Comparison of ENCODE assay signal across 8 cellular contexts in genomic region chr6:7727951-7728854, GRCh38. TPM values are rescaled to one million over a fixed set of nuclear protein-coding genes. Genes with fewer than 3 reads are reported as not detected.
DNase-seq lines count a peak whose midpoint lies in the region; ATAC-seq, FAIRE-seq and TF ChIP-seq lines count a peak whose summit lies in the region.

No MANE protein-coding gene starts in this region.

- no peaks in the 10 kb centered on the region for H3K27me3 ChIP-seq in Panc1 (ENCODE audit: control insufficient read depth, insufficient read depth, low read length)
- H3K27me3 ChIP-seq in ectodermal cell (ENCODE audit: control insufficient read depth, insufficient read depth, low read length, poor library complexity, severe bottlenecking): peaks cover 85% of the 10 kb centered on the region
- peaks cover 10 to 48% of the 10 kb centered on the region in 2 experiments for H3K27me3 ChIP-seq in mesenchymal stem cell (ENCODE audit: control insufficient read depth in 1 of 2, insufficient read depth in 1 of 2, low read length in 2 of 2)

- no peak overlapping the region for H2AFZ ChIP-seq in mesenchymal stem cell (ENCODE audit: low read depth, low read length)

- H3K9ac ChIP-seq in mesenchymal stem cell (ENCODE audit: low read length): peak overlapping the region; percentile 68

- no peaks in the 10 kb centered on the region for H3K79me1 ChIP-seq in mesenchymal stem cell (replicated peaks; ENCODE audit: low read length, poor library complexity, severe bottlenecking)

- no peak for TF ChIP-seq POLR2A in A549 (IDR thresholded peaks at IDR 0.05; ENCODE audit: low read length)
- TF ChIP-seq POLR2A in GM12891 (IDR thresholded peaks at IDR 0.05; ENCODE audit: low read depth, low read length): no peak

- no peak overlapping the region for H4K91ac ChIP-seq in mesenchymal stem cell (ENCODE audit: low read length)

- in situ Hi-C loops in Panc1 (cut with HindIII; ENCODE audit: low pct_unique_long_range_greater_than_20kb, low sequenced_read_pairs): no loop called here

- TF ChIP-seq CTCF in A549 (IDR thresholded peaks at IDR 0.05) (no peak), Panc1 (IDR thresholded peaks at IDR 0.05) (no peak), type B pancreatic cell (conservative IDR thresholded peaks at IDR 0.05) (no peak)

- H3K27ac ChIP-seq in A549: peak overlapping the region; percentile 52 to 86
- H3K27ac ChIP-seq in Panc1 (ENCODE audit: low read length): peak overlapping the region; percentile 91
- H3K27ac ChIP-seq in ectodermal cell (ENCODE audit: insufficient read depth, low read depth, low read length, poor library complexity, severe bottlenecking): no peak overlapping the region
- no peak overlapping the region for H3K27ac ChIP-seq in mesenchymal stem cell (ENCODE audit: low read length, poor library complexity, severe bottlenecking)

- no peaks in the 10 kb centered on the region for H3K9me3 Mint-ChIP-seq in type B pancreatic cell

- H3K9me3 ChIP-seq in A549 (no peaks in the 10 kb centered on the region), Panc1 (ENCODE audit: control insufficient read depth, insufficient read depth, low read depth, low read length) (no peaks in the 10 kb centered on the region), ectodermal cell (ENCODE audit: control insufficient read depth, low read length) (no peaks in the 10 kb centered on the region), mesenchymal stem cell (ENCODE audit: control insufficient read depth, low read length) (no peaks in the 10 kb centered on the region)

- CTCF ChIA-PET in A549 (lab: Yijun Ruan, JAX): interaction anchor here (0.7 to 1.8 kb wide), 5 partner anchors 9 to 278 kb away, joined by 3 to 11 read pairs (median 4); no protein-coding TSS in a partner anchor
- CTCF ChIA-PET in Panc1 (lab: Charles Lee): interaction anchor here (0.6 to 0.7 kb wide), 2 partner anchors 192 to 275 kb away, joined by 8 to 11 read pairs; no protein-coding TSS in a partner anchor

- no peak overlapping the region for H3K14ac ChIP-seq in mesenchymal stem cell (ENCODE audit: low read length in 2 of 2)

- peaks cover 9% of the 10 kb centered on the region for H3K4me1 Mint-ChIP-seq in type B pancreatic cell (ENCODE audit: unreplicated experiment)

- no TSS peak for BruUV-seq in Panc1 (replicated peaks; lab: Mats Ljungman, UMichigan)

- H2BK15ac ChIP-seq in mesenchymal stem cell (ENCODE audit: low read depth, poor library complexity, severe bottlenecking): no peak overlapping the region

- no peak overlapping the region for H2BK5ac ChIP-seq in mesenchymal stem cell (ENCODE audit: low read depth, low read length, poor library complexity, severe bottlenecking)

- H3K4me2 ChIP-seq in A549 (peak overlapping the region; percentile 85), mesenchymal stem cell (ENCODE audit: low read length, poor library complexity, severe bottlenecking) (peak overlapping the region; percentile 99)

- intact Hi-C loops in Panc1 (cut with micrococcal nuclease; ENCODE audit: unreplicated experiment): loop anchor here (5.0 to 10.0 kb wide), 4 partner anchors 147 to 444 kb away; partner anchors contain the start of gene TXNDC5

- no peak overlapping the region for H2BK120ac ChIP-seq in mesenchymal stem cell (ENCODE audit: low read depth, low read length)

- H3K36me3 Mint-ChIP-seq in type B pancreatic cell: no peaks in the 10 kb centered on the region

- H3K4me3 ChIP-seq in A549: peak overlapping the region; percentile 56
- H3K4me3 ChIP-seq in Panc1 (ENCODE audit: low read depth in 2 of 2, low read length in 2 of 2): peak overlapping the region; percentile 61 to 85
- H3K4me3 ChIP-seq in ectodermal cell (ENCODE audit: insufficient read depth, low read depth, low read length): peak overlapping the region; percentile 42
- peak overlapping the region; percentile 22 to 78 for H3K4me3 ChIP-seq in mesenchymal stem cell (ENCODE audit: insufficient read depth in 1 of 2, low read depth in 1 of 2, low read length in 2 of 2)

- TF ChIP-seq RAD21 in A549 (conservative IDR thresholded peaks at IDR 0.05 in 1 of 2, IDR thresholded peaks at IDR 0.05 in 1 of 2): no peak

- H2AK5ac ChIP-seq in mesenchymal stem cell (ENCODE audit: low read length, severe bottlenecking): no peak overlapping the region

- WGBS in A549 (ENCODE audit: missing lambda C conversion rate): 12% methylated on average over 32 of the region's 45 CpGs
- 2% methylated on average over 45 of the region's 45 CpGs for WGBS in ectodermal cell, 2 experiments
- 2% methylated on average over 37 of the region's 45 CpGs for WGBS in mesenchymal stem cell

- no peak overlapping the region for H4K8ac ChIP-seq in mesenchymal stem cell (ENCODE audit: low read length)

- DNase-seq in A549 (ENCODE audit: low read depth in 1 of 2, low spot score in 1 of 2) (peak; percentile 34 to 45), GM12891 (ENCODE audit: insufficient read length, low spot score) (peak; percentile 25), Panc1 (ENCODE audit: low read depth, low spot score) (peak; percentile 54), mesenchymal stem cell (peak; percentile 46), type B pancreatic cell (ENCODE audit: extremely low spot score, unreplicated experiment) (no peak), epidermal melanocyte (ENCODE audit: insufficient read length, low spot score) (no peak)
- DNase-seq in activated effector memory CD4-positive, alpha-beta T cell treated with anti-CD3 and anti-CD28 coated beads, Interleukin-2, amount 50 U/mL, for 16 hours: no peak

- no peak overlapping the region for H3K4ac ChIP-seq in mesenchymal stem cell (ENCODE audit: low read depth in 1 of 2, low read length in 2 of 2)

- no peak overlapping the region for H3K23ac ChIP-seq in mesenchymal stem cell (ENCODE audit: low read length in 2 of 2)

- H3K27me3 Mint-ChIP-seq in type B pancreatic cell: peaks cover 84% of the 10 kb centered on the region

- ATAC-seq in A549: peak; percentile 36 to 57; a peak in 4 of 6 replicates
- peak; percentile 65 for ATAC-seq in Panc1

- no peak overlapping the region for H2BK12ac ChIP-seq in mesenchymal stem cell (ENCODE audit: low read length in 2 of 2)

- peak overlapping the region; percentile 85 for H3K4me3 Mint-ChIP-seq in type B pancreatic cell

- no peak for TF ChIP-seq EP300 in A549 (IDR thresholded peaks at IDR 0.05)

- POLR2A ChIA-PET in A549 (lab: Yijun Ruan, JAX): no interaction called here
- POLR2A ChIA-PET in Panc1 (lab: Charles Lee): interaction anchor here (0.6 kb wide), 1 partner anchor 195 kb away, joined by 3 read pairs; no protein-coding TSS in a partner anchor

- H3K18ac ChIP-seq in mesenchymal stem cell (ENCODE audit: low read depth in 1 of 2, low read length in 2 of 2): no peak overlapping the region

- H3K4me1 ChIP-seq in A549 (peaks cover 46% of the 10 kb centered on the region), Panc1 (ENCODE audit: control insufficient read depth, insufficient read depth, low read length) (peaks cover 37% of the 10 kb centered on the region), ectodermal cell (ENCODE audit: control insufficient read depth, insufficient read depth, low read length) (peaks cover 19% of the 10 kb centered on the region), mesenchymal stem cell (ENCODE audit: control insufficient read depth, insufficient read depth, low read depth, low read length) (peaks cover 25% of the 10 kb centered on the region)

- H3K36me3 ChIP-seq in Panc1 (ENCODE audit: control insufficient read depth, insufficient read depth, low read length): no peaks in the 10 kb centered on the region; the same call in 1 of the 2 replicates
- H3K36me3 ChIP-seq in ectodermal cell (ENCODE audit: control insufficient read depth, insufficient read depth, low read length): no peaks in the 10 kb centered on the region
- no peaks in the 10 kb centered on the region for H3K36me3 ChIP-seq in mesenchymal stem cell (ENCODE audit: control insufficient read depth in 1 of 2, insufficient read depth in 2 of 2, low read depth in 1 of 2, low read length in 2 of 2)

- H3K27ac Mint-ChIP-seq in type B pancreatic cell: no peak overlapping the region

- FAIRE-seq in A549 (lab: Jason Lieb, UNC) (no peak), GM12891 (lab: Jason Lieb, UNC) (no peak)

TF ChIP-seq in A549, 52 proteins besides CTCF, POLR2A, EP300 and RAD21 (continues in another document):
- TF ChIP-seq ESRRA (IDR thresholded peaks at IDR 0.05; ENCODE audit: borderline replicate concordance, low read length): no peak
- TF ChIP-seq RNF2 (IDR thresholded peaks at IDR 0.05; ENCODE audit: borderline replicate concordance, low read depth): no peak
- no peak for TF ChIP-seq ATOH8 (CRISPR knock-in tag; IDR thresholded peaks at IDR 0.05; ENCODE audit: low read depth)

TF ChIP-seq in GM12891, 5 proteins besides CTCF, POLR2A, EP300 and RAD21:
- TF ChIP-seq POLR2AphosphoS5 (IDR thresholded peaks at IDR 0.05; ENCODE audit: low read depth, low read length): no peak
- no peak for TF ChIP-seq PAX5 (IDR thresholded peaks at IDR 0.05; ENCODE audit: insufficient read depth, low read length, severe bottlenecking)
- no peak for TF ChIP-seq POU2F2 (IDR thresholded peaks at IDR 0.05; ENCODE audit: low read depth, low read length)
- TF ChIP-seq SPI1 (IDR thresholded peaks at IDR 0.05; ENCODE audit: low read depth, low read length): no peak
- no peak for TF ChIP-seq TAF1 (IDR thresholded peaks at IDR 0.05; ENCODE audit: low read depth, low read length)

RNA-seq across cellular contexts. Expression of gene BMP6, which starts 2.3 kb away (rescaled TPM):
- polyA plus RNA-seq in A549 (2011; rRNA removed) (23.0 and 26.5 TPM in 2 replicates), A549 (2017; fragmentation: RNase III; extraction: RNeasy Plus Mini Kit Qiagen cat#74134 plus additional on column Dnase treatment) (3.0 to 8.4 TPM (median 4.5 TPM) in 3 replicates)
- polyA plus RNA-seq in A549 (2012; cell fraction: cytosol; rRNA removed): 5.0 and 6.0 TPM in 2 replicates
- 5.7 and 6.1 TPM in 2 replicates for polyA plus RNA-seq in A549 (2012; cell fraction: nucleus; rRNA removed)
- 21.0 and 26.3 TPM in 2 replicates for polyA minus RNA-seq in A549 (2011; rRNA and poly(A)+ RNA removed)
- polyA plus RNA-seq in GM12891 (2012; ENCODE audit: low read depth, missing spikeins): 0.13 TPM
- total RNA-seq in Panc1 (2021; ENCODE audit: unreplicated experiment) (13.6 TPM), type B pancreatic cell (ENCODE audit: low replicate concordance) (1.5 and 1.8 TPM in 2 replicates)
- polyA plus RNA-seq in Panc1 (2012; ENCODE audit: insufficient read length): 12.0 TPM
- polyA plus RNA-seq in ectodermal cell (2013, experiment 1 of 4): 0.41 TPM
- polyA plus RNA-seq in ectodermal cell (2013, experiment 2 of 4): 0.21 TPM
- polyA plus RNA-seq in ectodermal cell (2013, experiment 3 of 4): 0.32 TPM
- 0.24 TPM for polyA plus RNA-seq in ectodermal cell (2013, experiment 4 of 4)
- polyA plus RNA-seq in mesenchymal stem cell (2013, experiment 1 of 2): 0.46 TPM
- polyA plus RNA-seq in mesenchymal stem cell (2013, experiment 2 of 2): 0.42 TPM

Comparison
In these comparisons a context has a peak if more than half of its experiments do, and no peak if none do; other contexts are left out.
1. DNase-seq: peak in A549 (2 of 2), GM12891 (single experiment), Panc1 (single experiment) and mesenchymal stem cell (single experiment); none in type B pancreatic cell (single experiment), activated effector memory CD4-positive, alpha-beta T cell treated with anti-CD3 and anti-CD28 coated beads, Interleukin-2, amount 50 U/mL, for 16 hours (single experiment) and epidermal melanocyte (single experiment).
2. H3K27ac ChIP-seq: peak in A549 (2 of 2) and Panc1 (single experiment); none in ectodermal cell (single experiment) and mesenchymal stem cell (single experiment).
3. Peak in every context shown above with its lines, with median percentiles within 50 percentile points of each other: H3K4me3 ChIP-seq.